In genomic region chr1:22025368-22026154, GRCh38 we compare ENCODE assay signal across 8 cellular contexts. TPM values are rescaled to one million over a fixed set of nuclear protein-coding genes. Genes with fewer than 3 reads are reported as not detected.
DNase-seq lines count a peak whose midpoint lies in the region; ATAC-seq and FAIRE-seq lines count a peak whose summit lies in the region.

No MANE protein-coding gene starts in this region.

- under 1% methylated on average over 27 of the region's 42 CpGs for WGBS in mesenchymal stem cell

- H3K27ac Mint-ChIP-seq in effector memory CD8-positive, alpha-beta T cell = peak overlapping the region; percentile 97 to 98

- H2BK15ac ChIP-seq in mesenchymal stem cell (ENCODE audit: low read depth, poor library complexity, severe bottlenecking) = peak overlapping the region; percentile 87

- H2BK120ac ChIP-seq in mesenchymal stem cell (ENCODE audit: low read depth, low read length) = peak overlapping the region; percentile 22

- peak overlapping the region; percentile 95 for H3K27ac ChIP-seq in mesenchymal stem cell (ENCODE audit: low read length, poor library complexity, severe bottlenecking)

- no peaks in the 10 kb centered on the region for H3K27me3 Mint-ChIP-seq in effector memory CD8-positive, alpha-beta T cell

- H3K36me3 ChIP-seq in mesenchymal stem cell (ENCODE audit: control insufficient read depth in 1 of 2, insufficient read depth in 2 of 2, low read depth in 1 of 2, low read length in 2 of 2) = peaks cover 3 to 6% of the 10 kb centered on the region in 2 experiments

- H3K14ac ChIP-seq in mesenchymal stem cell (ENCODE audit: low read length in 2 of 2) = peak overlapping the region in 1 of 2 experiments; percentile 99

- peak overlapping the region; percentile 93 for H4K8ac ChIP-seq in mesenchymal stem cell (ENCODE audit: low read length)

- H3K23ac ChIP-seq in mesenchymal stem cell (ENCODE audit: low read length in 2 of 2) = no peak overlapping the region

- peaks cover 30% of the 10 kb centered on the region in 2 donors for H3K4me1 Mint-ChIP-seq in effector memory CD8-positive, alpha-beta T cell (ENCODE audit: low read depth in 2 of 2)

- peak overlapping the region; percentile 92 for H4K91ac ChIP-seq in mesenchymal stem cell (ENCODE audit: low read length)

- peak overlapping the region; percentile 79 to 99 for H3K4ac ChIP-seq in mesenchymal stem cell (ENCODE audit: low read depth in 1 of 2, low read length in 2 of 2)

- H3K9me3 ChIP-seq in mesenchymal stem cell (ENCODE audit: control insufficient read depth, low read length) = no peaks in the 10 kb centered on the region

- DNase-seq in COLO668 (lab: John Stamatoyannopoulos, UW; ENCODE audit: unreplicated experiment) = peak; percentile 89
- DNase-seq in HTR-8/SVneo (ENCODE audit: insufficient read length, low spot score) = peak; percentile 78
- DNase-seq in NOMO-1 (lab: John Stamatoyannopoulos, UW; ENCODE audit: unreplicated experiment in 2 of 2) = peak; percentile 94 to 97
- peak; percentile 77 to 86 for DNase-seq in activated CD8-positive, alpha-beta memory T cell treated with anti-CD3 and anti-CD28 coated beads for 4 hours (ENCODE audit: low read depth in 2 of 2)
- DNase-seq in effector memory CD8-positive, alpha-beta T cell = peak; percentile 75 to 83 (median 80)
- DNase-seq in mesenchymal stem cell = peak; percentile 94
- peak; percentile 84 for DNase-seq in stimulated activated CD8-positive, alpha-beta memory T cell treated with anti-CD3 and anti-CD28 coated beads, Interleukin-12 subunit alpha, Interleukin-12 subunit beta, amount 100 ng/mL, for 1 hour (ENCODE audit: low read depth)

- peaks cover 14% of the 10 kb centered on the region for H3K4me1 ChIP-seq in mesenchymal stem cell (ENCODE audit: control insufficient read depth, insufficient read depth, low read depth, low read length)

- peak overlapping the region; percentile 73 for H2BK5ac ChIP-seq in mesenchymal stem cell (ENCODE audit: low read depth, low read length, poor library complexity, severe bottlenecking)

- no peaks in the 10 kb centered on the region for H3K27me3 ChIP-seq in mesenchymal stem cell (ENCODE audit: control insufficient read depth in 1 of 2, insufficient read depth in 1 of 2, low read length in 2 of 2)

- peak overlapping the region; percentile 84 to 95 for H3K4me3 Mint-ChIP-seq in effector memory CD8-positive, alpha-beta T cell

- H2AFZ ChIP-seq in mesenchymal stem cell (ENCODE audit: low read depth, low read length) = peak overlapping the region; percentile 87

- H3K9me3 Mint-ChIP-seq in effector memory CD8-positive, alpha-beta T cell = no peaks in the 10 kb centered on the region

- H3K36me3 Mint-ChIP-seq in effector memory CD8-positive, alpha-beta T cell (ENCODE audit: insufficient read depth) = peaks cover 31% of the 10 kb centered on the region

- peak overlapping the region in 1 of 2 experiments; percentile 45 for H2BK12ac ChIP-seq in mesenchymal stem cell (ENCODE audit: low read length in 2 of 2)

- peak overlapping the region; percentile 83 for H3K4me2 ChIP-seq in mesenchymal stem cell (ENCODE audit: low read length, poor library complexity, severe bottlenecking)

- peak overlapping the region; percentile 23 for H2AK5ac ChIP-seq in mesenchymal stem cell (ENCODE audit: low read length, severe bottlenecking)

- peak overlapping the region; percentile 96 to 99 for H3K4me3 ChIP-seq in mesenchymal stem cell (ENCODE audit: insufficient read depth in 1 of 2, low read depth in 1 of 2, low read length in 2 of 2)

- FAIRE-seq in HTR-8/SVneo (lab: Jason Lieb, UNC) = no peak

- H3K9ac ChIP-seq in mesenchymal stem cell (ENCODE audit: low read length) = peak overlapping the region; percentile 98

- peak overlapping the region; percentile 71 to 100 for H3K18ac ChIP-seq in mesenchymal stem cell (ENCODE audit: low read depth in 1 of 2, low read length in 2 of 2)

- peaks cover 5% of the 10 kb centered on the region for H3K79me1 ChIP-seq in mesenchymal stem cell (replicated peaks; ENCODE audit: low read length, poor library complexity, severe bottlenecking)

- peak; percentile 56 for ATAC-seq in GM21367 (IDR thresholded peaks at IDR 0.05; ENCODE audit: unreplicated experiment)
- ATAC-seq in effector memory CD8-positive, alpha-beta T cell (replicated peaks) = peak; percentile 69

RNA-seq across cellular contexts. Expression of gene CELA3A, which starts 24.1 kb away (rescaled TPM):
- not detected for polyA plus RNA-seq in mesenchymal stem cell (2013, experiment 1 of 2)
- polyA plus RNA-seq in mesenchymal stem cell (2013, experiment 2 of 2) = not detected

RNA-seq across cellular contexts. Expression of gene CDC42, which starts 26.9 kb away (rescaled TPM):
- 316 TPM for polyA plus RNA-seq in mesenchymal stem cell (2013, experiment 1 of 2)
- 326 TPM for polyA plus RNA-seq in mesenchymal stem cell (2013, experiment 2 of 2)

RNA-seq across cellular contexts. Expression of gene CELA3B, which starts 48.7 kb away (rescaled TPM):
- polyA plus RNA-seq in mesenchymal stem cell (2013, experiment 1 of 2) = not detected
- not detected for polyA plus RNA-seq in mesenchymal stem cell (2013, experiment 2 of 2)

Comparison
In these comparisons a context has a peak if more than half of its experiments do, and no peak if none do; other contexts are left out.
1. Peak in every context shown above with its lines: DNase-seq, ATAC-seq, H3K4me3 ChIP-seq and H3K27ac ChIP-seq.